ENCODE assay signal across 8 cellular contexts in genomic region chr12:79420146-79420618, GRCh38.
DNase-seq lines count a peak whose midpoint lies in the region; ATAC-seq and TF ChIP-seq lines count a peak whose summit lies in the region.

No MANE protein-coding gene starts in this region.

- H3K9me3 ChIP-seq in Loucy (ENCODE audit: insufficient read depth, low read depth, low read length) (no peaks in the 10 kb centered on the region), mucosa of descending colon (no peaks in the 10 kb centered on the region)

- H2AFZ ChIP-seq in Loucy (ENCODE audit: low read length): no peak overlapping the region

- TF ChIP-seq CTCF in Loucy (conservative IDR thresholded peaks at IDR 0.05; ENCODE audit: low read length) (peak; percentile 52), cardiac fibroblast (IDR thresholded peaks at IDR 0.05; ENCODE audit: low read depth, low read length) (peak; percentile 51), mucosa of descending colon (IDR thresholded peaks at IDR 0.05) (no peak)

- H3K9ac ChIP-seq in Loucy (ENCODE audit: low read depth, low read length, poor library complexity, severe bottlenecking): no peak overlapping the region

- peak; percentile 93 for ATAC-seq in mucosa of descending colon

- no peaks in the 10 kb centered on the region for H3F3A ChIP-seq in Loucy (ENCODE audit: low read depth)

- H4K20me1 ChIP-seq in Loucy (ENCODE audit: insufficient read depth, low read length, poor library complexity, severe bottlenecking): no peaks in the 10 kb centered on the region

- no peak overlapping the region for H3K4me3 ChIP-seq in Loucy (ENCODE audit: low read length, poor library complexity, severe bottlenecking)
- H3K4me3 ChIP-seq in cardiac fibroblast (replicated peaks in 1 of 2; ENCODE audit: low read depth in 2 of 2, low read length in 2 of 2): no peak overlapping the region
- no peak overlapping the region for H3K4me3 ChIP-seq in mucosa of descending colon

- no peak overlapping the region for H3K4me2 ChIP-seq in Loucy (ENCODE audit: low read depth, low read length, poor library complexity, severe bottlenecking)

- H3K27ac ChIP-seq in substantia nigra (ENCODE audit: low read depth, low read length, poor library complexity, severe bottlenecking): no peak overlapping the region

- H3K36me3 ChIP-seq in Loucy (ENCODE audit: insufficient read depth, low read length) (no peaks in the 10 kb centered on the region), mucosa of descending colon (ENCODE audit: low read depth) (no peaks in the 10 kb centered on the region)

- H3K9me2 ChIP-seq in Loucy (replicated peaks; ENCODE audit: low read depth, low read length): no peaks in the 10 kb centered on the region

- no peaks in the 10 kb centered on the region for H3K79me2 ChIP-seq in Loucy (ENCODE audit: insufficient read depth, low read length)

- DNase-seq in GM03348 (ENCODE audit: low spot score): peak; percentile 60
- peak; percentile 91 to 95 for DNase-seq in cardiac fibroblast (ENCODE audit: low read depth in 2 of 2)
- DNase-seq in mucosa of descending colon: peak in 1 of 3 donors; percentile 31
- no peak for DNase-seq in activated CD4-positive, alpha-beta T cell treated with anti-CD3 and anti-CD28 coated beads for 48 hours
- no peak for DNase-seq in substantia nigra (lab: John Stamatoyannopoulos, UW)
- no peak for DNase-seq in OCI-M2 (lab: John Stamatoyannopoulos, UW; ENCODE audit: unreplicated experiment)
- DNase-seq in NOMO-1 treated with dmso at 0.1 percent for 144 hours (lab: John Stamatoyannopoulos, UW; ENCODE audit: unreplicated experiment): no peak

- H3K27me3 ChIP-seq in Loucy (ENCODE audit: insufficient read depth, low read length, poor library complexity, severe bottlenecking): no peaks in the 10 kb centered on the region

- intact Hi-C loops in mucosa of descending colon (cut with DNase I, micrococcal nuclease): no loop called here

- H3K4me1 ChIP-seq in Loucy (ENCODE audit: insufficient read depth, low read length, poor library complexity, severe bottlenecking) (no peaks in the 10 kb centered on the region), mucosa of descending colon (ENCODE audit: low read depth) (peaks cover 15% of the 10 kb centered on the region)

Comparison
In these comparisons a context has a peak if more than half of its experiments do, and no peak if none do; other contexts are left out.
1. DNase-seq: peak in GM03348 (single experiment) and cardiac fibroblast (2 of 2); none in activated CD4-positive, alpha-beta T cell treated with anti-CD3 and anti-CD28 coated beads for 48 hours (single experiment), substantia nigra (0 of 49), OCI-M2 (single experiment) and NOMO-1 treated with dmso at 0.1 percent for 144 hours (single experiment).